Comparison of ENCODE assay signal across 8 cellular contexts in the genomic region with DNA sequence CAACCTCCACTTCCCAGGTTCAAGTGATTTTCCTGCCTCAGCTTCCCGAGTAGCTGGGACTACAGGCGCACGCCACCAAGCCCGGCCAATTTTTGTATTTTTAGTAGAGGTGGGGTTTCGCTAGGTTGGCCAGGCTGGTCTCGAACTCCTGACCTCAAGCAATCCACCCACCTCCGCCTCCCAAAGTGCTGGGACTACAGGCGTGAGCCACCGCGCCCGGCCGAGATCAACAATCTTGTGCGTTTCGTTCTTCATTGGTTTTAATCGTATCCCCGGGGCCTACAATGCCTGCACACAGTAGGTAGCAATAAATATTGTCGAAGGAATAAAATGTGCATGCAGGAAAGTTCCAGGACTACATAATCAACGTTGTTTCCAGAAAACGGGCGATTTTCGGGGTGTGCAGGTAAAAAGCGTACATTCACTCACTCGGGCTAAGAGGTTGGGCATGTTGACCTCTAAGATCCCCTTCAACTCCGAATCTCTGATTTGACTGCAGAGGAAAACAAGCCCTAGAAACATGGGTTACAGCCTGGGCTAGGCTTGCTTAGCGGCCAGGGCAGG. TPM values are rescaled to one million over a fixed set of nuclear protein-coding genes. Genes with fewer than 3 reads are reported as not detected.
A peak's percentile ranks its signal among the peaks of the same experiment; 100 is the strongest.
DNase-seq lines count a peak whose midpoint lies in the region; TF ChIP-seq lines count a peak whose summit lies in the region.

No MANE protein-coding gene starts in this region.

- H3K27me3 ChIP-seq in cardiac muscle cell (no peaks in the 10 kb centered on the region), breast epithelium (no peaks in the 10 kb centered on the region)

- H3K36me3 ChIP-seq in cardiac muscle cell (no peaks in the 10 kb centered on the region), breast epithelium (no peaks in the 10 kb centered on the region), mesodermal cell (ENCODE audit: control insufficient read depth, insufficient read depth, low read length) (no peaks in the 10 kb centered on the region), urinary bladder (ENCODE audit: insufficient read depth) (no peaks in the 10 kb centered on the region)

- intact Hi-C loops in cardiac septum (cut with DNase I): loop anchor here (5.0 kb wide), 1 partner anchor 61 kb away; no protein-coding TSS in a partner anchor
- intact Hi-C loops in breast epithelium (cut with DNase I; ENCODE audit: low total_unique reads): no loop called here

- peak overlapping the region; percentile 84 for H3K27ac ChIP-seq in cardiac muscle cell
- H3K27ac ChIP-seq in breast epithelium: peak overlapping the region; percentile 92 to 95
- peak overlapping the region; percentile 87 for H3K27ac ChIP-seq in mesodermal cell (ENCODE audit: low read depth, low read length, severe bottlenecking)
- H3K27ac ChIP-seq in urinary bladder (ENCODE audit: low read depth): peak overlapping the region; percentile 83

- H3K4me1 ChIP-seq in cardiac muscle cell (ENCODE audit: low read depth) (peaks cover 23% of the 10 kb centered on the region), breast epithelium (peaks cover 0 to 14% of the 10 kb centered on the region in 2 donors), mesodermal cell (ENCODE audit: control insufficient read depth, insufficient read depth, low read length, poor library complexity, severe bottlenecking) (peaks cover 11% of the 10 kb centered on the region), urinary bladder (ENCODE audit: insufficient read depth) (peaks cover 2% of the 10 kb centered on the region)

- peak overlapping the region; percentile 61 for H3K4me3 ChIP-seq in cardiac muscle cell
- peak overlapping the region; percentile 77 to 94 (median 85) for H3K4me3 ChIP-seq in breast epithelium
- peak overlapping the region; percentile 74 for H3K4me3 ChIP-seq in mesodermal cell (ENCODE audit: extremely low read depth, insufficient read depth, low read length, poor library complexity, severe bottlenecking)
- H3K4me3 ChIP-seq in urinary bladder (ENCODE audit: low read depth, low read length): peak overlapping the region; percentile 72

- no peak for TF ChIP-seq POLR2A in breast epithelium (IDR thresholded peaks at IDR 0.05)

- WGBS in mesodermal cell (ENCODE audit: insufficient coverage in 2 of 2), 2 experiments: 78 to 80% methylated on average over 20 to 21 of the region's 25 CpGs
- 58% methylated on average over 25 of the region's 25 CpGs for WGBS in urinary bladder

- H3K9me3 ChIP-seq in cardiac muscle cell (ENCODE audit: low read depth) (no peaks in the 10 kb centered on the region), breast epithelium (no peaks in the 10 kb centered on the region), mesodermal cell (ENCODE audit: control insufficient read depth, low read length) (no peaks in the 10 kb centered on the region)

- DNase-seq in cardiac muscle cell (ENCODE audit: low read depth in 1 of 2, low spot score in 1 of 2) (no peak), cardiac septum (ENCODE audit: low spot score) (no peak), breast epithelium (ENCODE audit: low spot score in 2 of 2) (no peak), anterior cingulate cortex (lab: John Stamatoyannopoulos, UW) (no peak), GM19240 (ENCODE audit: insufficient read length, low spot score) (no peak)
- no peak for DNase-seq in stimulated activated CD4-positive, alpha-beta T cell treated with anti-CD3 and anti-CD28 coated beads, Interleukin-4, amount 100 ng/mL, for 24 hours

- no peak for TF ChIP-seq CTCF in cardiac muscle cell (IDR thresholded peaks at IDR 0.05; ENCODE audit: low read depth, low read length)
- no peak for TF ChIP-seq CTCF in breast epithelium (IDR thresholded peaks at IDR 0.05)

RNA-seq across cellular contexts. Expression of a gene that starts 2.7 kb away (rescaled TPM):
- total RNA-seq in cardiac muscle cell: 18.7 and 31.6 TPM in 2 replicates
- polyA plus RNA-seq in cardiac muscle cell: 15.3 and 18.4 TPM in 2 replicates
- 27.3 TPM for total RNA-seq in cardiac septum
- 10 to 100 TPM; 33.4 to 49.0 (median 37.0) TPM for total RNA-seq in breast epithelium
- 23.1 TPM for polyA plus RNA-seq in mesodermal cell (2013, experiment 1 of 2)
- polyA plus RNA-seq in mesodermal cell (2013, experiment 2 of 2): 26.0 TPM
- 92.6 TPM for total RNA-seq in urinary bladder
- polyA plus RNA-seq in urinary bladder: 17.3 TPM
